ENCODE assay signal across 1 cellular context in the genomic region with DNA sequence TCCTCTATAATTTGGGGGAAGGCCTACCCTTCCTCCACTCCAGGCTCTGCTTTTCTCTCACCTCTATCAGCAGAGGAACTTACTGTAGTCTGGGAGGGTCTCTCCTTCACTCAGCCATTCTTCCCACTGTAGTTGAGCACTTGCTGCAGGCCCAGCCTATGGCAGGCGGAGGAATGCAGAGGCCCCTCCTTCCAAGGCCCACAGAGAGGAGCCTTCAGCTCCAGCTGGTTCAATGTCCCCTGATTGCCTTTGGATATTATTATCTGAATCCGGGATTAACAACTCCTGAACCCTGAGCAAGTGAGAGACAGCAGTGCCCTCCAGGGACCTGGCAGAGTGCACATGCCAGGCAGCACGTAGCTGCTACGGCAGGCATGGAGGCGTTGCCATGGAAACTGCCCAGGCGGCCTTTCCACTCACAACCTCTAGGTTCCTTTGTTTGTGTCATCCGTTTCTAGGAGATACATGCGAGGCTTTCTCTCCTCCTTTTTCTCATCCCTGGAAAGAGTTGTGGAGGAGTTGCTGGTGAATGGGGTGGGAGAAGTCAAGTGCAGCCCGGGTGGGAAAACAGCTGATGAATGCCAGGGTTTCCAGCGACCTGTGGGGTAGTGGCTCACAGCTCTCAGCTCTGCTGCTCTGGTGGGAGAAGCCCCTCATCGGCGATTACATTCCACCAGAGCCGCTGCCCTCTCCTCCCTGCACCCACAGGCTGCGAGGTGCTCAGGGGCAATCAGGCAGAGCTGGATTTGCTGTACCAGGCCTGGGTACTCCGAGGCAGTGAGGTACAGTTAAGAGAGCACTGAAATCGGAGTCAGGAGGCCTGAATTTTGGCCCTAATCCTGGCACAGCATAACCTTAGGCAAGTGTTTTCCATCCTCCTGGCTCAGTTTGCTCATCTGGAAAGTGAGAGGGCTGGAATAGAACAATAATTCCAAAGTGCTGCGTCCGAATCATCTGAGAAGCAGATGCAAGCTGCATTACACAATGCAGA.
TF ChIP-seq lines count a peak whose summit lies in the region.

No MANE protein-coding gene starts in this region.

TF ChIP-seq in HepG2, 621 proteins besides CTCF, POLR2A, EP300 and RAD21 (continued from another document and continues in another):
- TF ChIP-seq MAFK (conservative IDR thresholded peaks at IDR 0.05 in 1 of 2, IDR thresholded peaks at IDR 0.05 in 1 of 2; ENCODE audit: low read length in 2 of 2) (no peak), CREB1 (IDR thresholded peaks at IDR 0.05) (0 out of 2 replicates have a peak, but pooled peaks have one; percentile 19), CREB1 (CRISPR knock-in tag; IDR thresholded peaks at IDR 0.05) (peak; percentile 51; the same call in 1 of the 2 replicates), ZNF207 (IDR thresholded peaks at IDR 0.05; ENCODE audit: borderline replicate concordance) (no peak), EED (CRISPR knock-in tag; IDR thresholded peaks at IDR 0.05) (no peak), GABPA (IDR thresholded peaks at IDR 0.05; ENCODE audit: low read depth, low read length) (no peak), GABPA (CRISPR knock-in tag; IDR thresholded peaks at IDR 0.05; ENCODE audit: low read depth) (0 out of 2 replicates have a peak, but pooled peaks have one; percentile 31), SCMH1 (CRISPR knock-in tag; IDR thresholded peaks at IDR 0.05; ENCODE audit: borderline replicate concordance) (no peak), ZNF143 (CRISPR knock-in tag; IDR thresholded peaks at IDR 0.05) (no peak), SIN3B (IDR thresholded peaks at IDR 0.05; ENCODE audit: low read length) (0 out of 2 replicates have a peak, but pooled peaks have one; percentile 22), MXD4 (CRISPR knock-in tag; IDR thresholded peaks at IDR 0.05) (peak; percentile 73; the same call in 1 of the 2 replicates), PCBP1 (IDR thresholded peaks at IDR 0.05; ENCODE audit: borderline replicate concordance, low read depth, low read length) (no peak), POLR2G (IDR thresholded peaks at IDR 0.05; ENCODE audit: low read depth, low read length) (peak; percentile 36; the same call in 1 of the 2 replicates), THAP11 (CRISPR knock-in tag; IDR thresholded peaks at IDR 0.05) (no peak), SMAD3 (CRISPR knock-in tag; IDR thresholded peaks at IDR 0.05) (no peak), RORA (CRISPR knock-in tag; IDR thresholded peaks at IDR 0.05) (no peak), FOXA1 (IDR thresholded peaks at IDR 0.05) (no peak), FOXA1 (CRISPR knock-in tag; IDR thresholded peaks at IDR 0.05) (no peak), KDM5B (CRISPR knock-in tag; IDR thresholded peaks at IDR 0.05; ENCODE audit: borderline replicate concordance) (0 out of 2 replicates have a peak, but pooled peaks have one; percentile 37), HHEX (CRISPR knock-in tag; IDR thresholded peaks at IDR 0.05) (peak; percentile 8; the same call in 1 of the 2 replicates), IRF2 (CRISPR knock-in tag; IDR thresholded peaks at IDR 0.05) (peak; percentile 40; the same call in 1 of the 2 replicates), ZNF567 (CRISPR knock-in tag; IDR thresholded peaks at IDR 0.05; ENCODE audit: borderline replicate concordance) (no peak), ZNF501 (CRISPR knock-in tag; IDR thresholded peaks at IDR 0.05) (peak; percentile 68; the same call in 1 of the 2 replicates), ZNF276 (CRISPR knock-in tag; IDR thresholded peaks at IDR 0.05; ENCODE audit: low read depth) (no peak), TBL1XR1 (IDR thresholded peaks at IDR 0.05; ENCODE audit: borderline replicate concordance, low read length, partially characterized antibody) (peak; percentile 13), SAP130 (CRISPR knock-in tag; IDR thresholded peaks at IDR 0.05; ENCODE audit: low read depth) (peak; percentile 87), ZNF788 (CRISPR knock-in tag; IDR thresholded peaks at IDR 0.05; ENCODE audit: borderline replicate concordance) (peak; percentile 43; the same call in 1 of the 2 replicates), NFE2L1 (CRISPR knock-in tag; IDR thresholded peaks at IDR 0.05; ENCODE audit: borderline replicate concordance) (no peak), ZNF335 (CRISPR knock-in tag; IDR thresholded peaks at IDR 0.05) (peak; percentile 62; the same call in 1 of the 2 replicates), AGO1 (IDR thresholded peaks at IDR 0.05; ENCODE audit: low read depth, low read length, poor library complexity, severe bottlenecking) (no peak), ZNF792 (CRISPR knock-in tag; IDR thresholded peaks at IDR 0.05) (no peak; the same call in 1 of the 2 replicates), ZNF674 (CRISPR knock-in tag; IDR thresholded peaks at IDR 0.05; ENCODE audit: low read depth) (no peak), ZBTB20 (CRISPR knock-in tag; IDR thresholded peaks at IDR 0.05; ENCODE audit: borderline replicate concordance, low read depth) (peak; percentile 35; the same call in 1 of the 2 replicates), RBFOX2 (IDR thresholded peaks at IDR 0.05; ENCODE audit: low read depth, low read length) (no peak), ADNP (CRISPR knock-in tag; IDR thresholded peaks at IDR 0.05) (no peak), TRIM24 (CRISPR knock-in tag; IDR thresholded peaks at IDR 0.05) (no peak), DPF2 (CRISPR knock-in tag; IDR thresholded peaks at IDR 0.05; ENCODE audit: borderline replicate concordance, low read depth) (no peak), CBX2 (IDR thresholded peaks at IDR 0.05; ENCODE audit: low read depth, low read length) (no peak; the same call in 1 of the 2 replicates), CBX2 (CRISPR knock-in tag; IDR thresholded peaks at IDR 0.05; ENCODE audit: low read depth) (no peak), BHLHE40 (IDR thresholded peaks at IDR 0.05; ENCODE audit: low read length) (peak; percentile 37; the same call in 1 of the 2 replicates), ZNF577 (CRISPR knock-in tag; IDR thresholded peaks at IDR 0.05; ENCODE audit: borderline replicate concordance, low read depth) (no peak), YY1 (IDR thresholded peaks at IDR 0.05; ENCODE audit: insufficient read depth, insufficient replicate concordance, low read depth, low read length) (peak; percentile 82)
- TF ChIP-seq, protein P1, sequence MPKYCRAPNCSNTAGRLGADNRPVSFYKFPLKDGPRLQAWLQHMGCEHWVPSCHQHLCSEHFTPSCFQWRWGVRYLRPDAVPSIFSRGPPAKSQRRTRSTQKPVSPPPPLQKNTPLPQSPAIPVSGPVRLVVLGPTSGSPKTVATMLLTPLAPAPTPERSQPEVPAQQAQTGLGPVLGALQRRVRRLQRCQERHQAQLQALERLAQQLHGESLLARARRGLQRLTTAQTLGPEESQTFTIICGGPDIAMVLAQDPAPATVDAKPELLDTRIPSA (CRISPR knock-in tag; IDR thresholded peaks at IDR 0.05; ENCODE audit: borderline replicate concordance): no peak
- TF ChIP-seq, protein P2, sequence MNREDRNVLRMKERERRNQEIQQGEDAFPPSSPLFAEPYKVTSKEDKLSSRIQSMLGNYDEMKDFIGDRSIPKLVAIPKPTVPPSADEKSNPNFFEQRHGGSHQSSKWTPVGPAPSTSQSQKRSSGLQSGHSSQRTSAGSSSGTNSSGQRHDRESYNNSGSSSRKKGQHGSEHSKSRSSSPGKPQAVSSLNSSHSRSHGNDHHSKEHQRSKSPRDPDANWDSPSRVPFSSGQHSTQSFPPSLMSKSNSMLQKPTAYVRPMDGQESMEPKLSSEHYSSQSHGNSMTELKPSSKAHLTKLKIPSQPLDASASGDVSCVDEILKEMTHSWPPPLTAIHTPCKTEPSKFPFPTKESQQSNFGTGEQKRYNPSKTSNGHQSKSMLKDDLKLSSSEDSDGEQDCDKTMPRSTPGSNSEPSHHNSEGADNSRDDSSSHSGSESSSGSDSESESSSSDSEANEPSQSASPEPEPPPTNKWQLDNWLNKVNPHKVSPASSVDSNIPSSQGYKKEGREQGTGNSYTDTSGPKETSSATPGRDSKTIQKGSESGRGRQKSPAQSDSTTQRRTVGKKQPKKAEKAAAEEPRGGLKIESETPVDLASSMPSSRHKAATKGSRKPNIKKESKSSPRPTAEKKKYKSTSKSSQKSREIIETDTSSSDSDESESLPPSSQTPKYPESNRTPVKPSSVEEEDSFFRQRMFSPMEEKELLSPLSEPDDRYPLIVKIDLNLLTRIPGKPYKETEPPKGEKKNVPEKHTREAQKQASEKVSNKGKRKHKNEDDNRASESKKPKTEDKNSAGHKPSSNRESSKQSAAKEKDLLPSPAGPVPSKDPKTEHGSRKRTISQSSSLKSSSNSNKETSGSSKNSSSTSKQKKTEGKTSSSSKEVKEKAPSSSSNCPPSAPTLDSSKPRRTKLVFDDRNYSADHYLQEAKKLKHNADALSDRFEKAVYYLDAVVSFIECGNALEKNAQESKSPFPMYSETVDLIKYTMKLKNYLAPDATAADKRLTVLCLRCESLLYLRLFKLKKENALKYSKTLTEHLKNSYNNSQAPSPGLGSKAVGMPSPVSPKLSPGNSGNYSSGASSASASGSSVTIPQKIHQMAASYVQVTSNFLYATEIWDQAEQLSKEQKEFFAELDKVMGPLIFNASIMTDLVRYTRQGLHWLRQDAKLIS (CRISPR knock-in tag; IDR thresholded peaks at IDR 0.05): no peak
- TF ChIP-seq, protein P3, sequence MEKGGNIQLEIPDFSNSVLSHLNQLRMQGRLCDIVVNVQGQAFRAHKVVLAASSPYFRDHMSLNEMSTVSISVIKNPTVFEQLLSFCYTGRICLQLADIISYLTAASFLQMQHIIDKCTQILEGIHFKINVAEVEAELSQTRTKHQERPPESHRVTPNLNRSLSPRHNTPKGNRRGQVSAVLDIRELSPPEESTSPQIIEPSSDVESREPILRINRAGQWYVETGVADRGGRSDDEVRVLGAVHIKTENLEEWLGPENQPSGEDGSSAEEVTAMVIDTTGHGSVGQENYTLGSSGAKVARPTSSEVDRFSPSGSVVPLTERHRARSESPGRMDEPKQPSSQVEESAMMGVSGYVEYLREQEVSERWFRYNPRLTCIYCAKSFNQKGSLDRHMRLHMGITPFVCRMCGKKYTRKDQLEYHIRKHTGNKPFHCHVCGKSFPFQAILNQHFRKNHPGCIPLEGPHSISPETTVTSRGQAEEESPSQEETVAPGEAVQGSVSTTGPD (CRISPR knock-in tag; IDR thresholded peaks at IDR 0.05): no peak
- TF ChIP-seq, protein P4, sequence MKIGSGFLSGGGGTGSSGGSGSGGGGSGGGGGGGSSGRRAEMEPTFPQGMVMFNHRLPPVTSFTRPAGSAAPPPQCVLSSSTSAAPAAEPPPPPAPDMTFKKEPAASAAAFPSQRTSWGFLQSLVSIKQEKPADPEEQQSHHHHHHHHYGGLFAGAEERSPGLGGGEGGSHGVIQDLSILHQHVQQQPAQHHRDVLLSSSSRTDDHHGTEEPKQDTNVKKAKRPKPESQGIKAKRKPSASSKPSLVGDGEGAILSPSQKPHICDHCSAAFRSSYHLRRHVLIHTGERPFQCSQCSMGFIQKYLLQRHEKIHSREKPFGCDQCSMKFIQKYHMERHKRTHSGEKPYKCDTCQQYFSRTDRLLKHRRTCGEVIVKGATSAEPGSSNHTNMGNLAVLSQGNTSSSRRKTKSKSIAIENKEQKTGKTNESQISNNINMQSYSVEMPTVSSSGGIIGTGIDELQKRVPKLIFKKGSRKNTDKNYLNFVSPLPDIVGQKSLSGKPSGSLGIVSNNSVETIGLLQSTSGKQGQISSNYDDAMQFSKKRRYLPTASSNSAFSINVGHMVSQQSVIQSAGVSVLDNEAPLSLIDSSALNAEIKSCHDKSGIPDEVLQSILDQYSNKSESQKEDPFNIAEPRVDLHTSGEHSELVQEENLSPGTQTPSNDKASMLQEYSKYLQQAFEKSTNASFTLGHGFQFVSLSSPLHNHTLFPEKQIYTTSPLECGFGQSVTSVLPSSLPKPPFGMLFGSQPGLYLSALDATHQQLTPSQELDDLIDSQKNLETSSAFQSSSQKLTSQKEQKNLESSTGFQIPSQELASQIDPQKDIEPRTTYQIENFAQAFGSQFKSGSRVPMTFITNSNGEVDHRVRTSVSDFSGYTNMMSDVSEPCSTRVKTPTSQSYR (CRISPR knock-in tag; IDR thresholded peaks at IDR 0.05; ENCODE audit: borderline replicate concordance): no peak
- TF ChIP-seq, protein P5, sequence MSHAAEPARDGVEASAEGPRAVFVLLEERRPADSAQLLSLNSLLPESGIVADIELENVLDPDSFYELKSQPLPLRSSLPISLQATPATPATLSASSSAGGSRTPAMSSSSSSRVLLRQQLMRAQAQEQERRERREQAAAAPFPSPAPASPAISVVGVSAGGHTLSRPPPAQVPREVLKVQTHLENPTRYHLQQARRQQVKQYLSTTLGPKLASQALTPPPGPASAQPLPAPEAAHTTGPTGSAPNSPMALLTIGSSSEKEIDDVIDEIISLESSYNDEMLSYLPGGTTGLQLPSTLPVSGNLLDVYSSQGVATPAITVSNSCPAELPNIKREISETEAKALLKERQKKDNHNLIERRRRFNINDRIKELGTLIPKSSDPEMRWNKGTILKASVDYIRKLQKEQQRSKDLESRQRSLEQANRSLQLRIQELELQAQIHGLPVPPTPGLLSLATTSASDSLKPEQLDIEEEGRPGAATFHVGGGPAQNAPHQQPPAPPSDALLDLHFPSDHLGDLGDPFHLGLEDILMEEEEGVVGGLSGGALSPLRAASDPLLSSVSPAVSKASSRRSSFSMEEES (CRISPR knock-in tag; IDR thresholded peaks at IDR 0.05): no peak
- TF ChIP-seq, protein P6, sequence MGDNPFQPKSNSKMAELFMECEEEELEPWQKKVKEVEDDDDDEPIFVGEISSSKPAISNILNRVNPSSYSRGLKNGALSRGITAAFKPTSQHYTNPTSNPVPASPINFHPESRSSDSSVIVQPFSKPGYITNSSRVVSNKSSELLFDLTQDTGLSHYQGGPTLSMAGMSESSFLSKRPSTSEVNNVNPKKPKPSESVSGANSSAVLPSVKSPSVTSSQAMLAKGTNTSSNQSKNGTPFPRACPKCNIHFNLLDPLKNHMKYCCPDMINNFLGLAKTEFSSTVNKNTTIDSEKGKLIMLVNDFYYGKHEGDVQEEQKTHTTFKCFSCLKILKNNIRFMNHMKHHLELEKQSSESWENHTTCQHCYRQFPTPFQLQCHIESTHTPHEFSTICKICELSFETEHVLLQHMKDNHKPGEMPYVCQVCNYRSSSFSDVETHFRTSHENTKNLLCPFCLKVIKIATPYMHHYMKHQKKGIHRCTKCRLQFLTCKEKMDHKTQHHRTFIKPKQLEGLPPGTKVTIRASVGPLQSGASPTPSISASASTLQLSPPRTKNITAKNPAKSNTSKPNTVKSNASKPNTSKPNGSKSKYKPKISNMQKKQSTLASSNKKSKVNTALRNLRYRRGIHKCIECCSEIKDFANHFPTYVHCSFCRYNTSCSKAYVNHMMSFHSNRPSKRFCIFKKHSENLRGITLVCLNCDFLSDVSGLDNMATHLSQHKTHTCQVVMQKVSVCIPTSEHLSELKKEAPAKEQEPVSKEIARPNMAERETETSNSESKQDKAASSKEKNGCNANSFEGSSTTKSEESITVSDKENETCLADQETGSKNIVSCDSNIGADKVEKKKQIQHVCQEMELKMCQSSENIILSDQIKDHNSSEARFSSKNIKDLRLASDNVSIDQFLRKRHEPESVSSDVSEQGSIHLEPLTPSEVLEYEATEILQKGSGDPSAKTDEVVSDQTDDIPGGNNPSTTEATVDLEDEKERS (CRISPR knock-in tag; IDR thresholded peaks at IDR 0.05): no peak; the same call in 1 of the 2 replicates
